3 cellular contexts compared by ENCODE assay signal in genomic region chr1:245155186-245156040, GRCh38.
TF ChIP-seq lines count a peak whose summit lies in the region.

No MANE protein-coding gene starts in this region.

TF ChIP-seq in HEK293, 187 proteins besides CTCF, POLR2A, EP300 and RAD21:
- TF ChIP-seq, protein P1, sequence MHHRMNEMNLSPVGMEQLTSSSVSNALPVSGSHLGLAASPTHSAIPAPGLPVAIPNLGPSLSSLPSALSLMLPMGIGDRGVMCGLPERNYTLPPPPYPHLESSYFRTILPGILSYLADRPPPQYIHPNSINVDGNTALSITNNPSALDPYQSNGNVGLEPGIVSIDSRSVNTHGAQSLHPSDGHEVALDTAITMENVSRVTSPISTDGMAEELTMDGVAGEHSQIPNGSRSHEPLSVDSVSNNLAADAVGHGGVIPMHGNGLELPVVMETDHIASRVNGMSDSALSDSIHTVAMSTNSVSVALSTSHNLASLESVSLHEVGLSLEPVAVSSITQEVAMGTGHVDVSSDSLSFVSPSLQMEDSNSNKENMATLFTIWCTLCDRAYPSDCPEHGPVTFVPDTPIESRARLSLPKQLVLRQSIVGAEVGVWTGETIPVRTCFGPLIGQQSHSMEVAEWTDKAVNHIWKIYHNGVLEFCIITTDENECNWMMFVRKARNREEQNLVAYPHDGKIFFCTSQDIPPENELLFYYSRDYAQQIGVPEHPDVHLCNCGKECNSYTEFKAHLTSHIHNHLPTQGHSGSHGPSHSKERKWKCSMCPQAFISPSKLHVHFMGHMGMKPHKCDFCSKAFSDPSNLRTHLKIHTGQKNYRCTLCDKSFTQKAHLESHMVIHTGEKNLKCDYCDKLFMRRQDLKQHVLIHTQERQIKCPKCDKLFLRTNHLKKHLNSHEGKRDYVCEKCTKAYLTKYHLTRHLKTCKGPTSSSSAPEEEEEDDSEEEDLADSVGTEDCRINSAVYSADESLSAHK (tag by site-specific recombination; IDR thresholded peaks at IDR 0.05): no peak
- TF ChIP-seq ZFP41 (tag by site-specific recombination; IDR thresholded peaks at IDR 0.05; ENCODE audit: borderline replicate concordance) (no peak), ZNF571 (tag by site-specific recombination; IDR thresholded peaks at IDR 0.05) (no peak), ZNF521 (tag by site-specific recombination; IDR thresholded peaks at IDR 0.05) (no peak), ZNF394 (tag by site-specific recombination; IDR thresholded peaks at IDR 0.05; ENCODE audit: borderline replicate concordance) (no peak), ZNF133 (tag by site-specific recombination; IDR thresholded peaks at IDR 0.05) (no peak), ZFHX2 (tag by site-specific recombination; conservative IDR thresholded peaks at IDR 0.05) (peak; percentile 37; the same call in 1 of the 2 replicates), ZNF239 (tag by site-specific recombination; IDR thresholded peaks at IDR 0.05) (no peak), ZNF701 (tag by site-specific recombination; IDR thresholded peaks at IDR 0.05) (no peak), ZNF292 (tag by site-specific recombination; IDR thresholded peaks at IDR 0.05; ENCODE audit: borderline replicate concordance, low read depth) (no peak), GLIS1 (tag by site-specific recombination; IDR thresholded peaks at IDR 0.05) (no peak), ZFP3 (tag by site-specific recombination; IDR thresholded peaks at IDR 0.05; ENCODE audit: low read depth) (no peak), GLIS2 (tag by site-specific recombination; IDR thresholded peaks at IDR 0.05) (no peak), OSR2 (tag by site-specific recombination; IDR thresholded peaks at IDR 0.05) (no peak), ZBTB20 (tag by site-specific recombination; IDR thresholded peaks at IDR 0.05) (peak; percentile 43; the same call in 1 of the 2 replicates), ZNF580 (tag by site-specific recombination; IDR thresholded peaks at IDR 0.05) (no peak), ZNF335 (tag by site-specific recombination; conservative IDR thresholded peaks at IDR 0.05) (peak; percentile 60; the same call in 1 of the 2 replicates)
- TF ChIP-seq, protein P2, sequence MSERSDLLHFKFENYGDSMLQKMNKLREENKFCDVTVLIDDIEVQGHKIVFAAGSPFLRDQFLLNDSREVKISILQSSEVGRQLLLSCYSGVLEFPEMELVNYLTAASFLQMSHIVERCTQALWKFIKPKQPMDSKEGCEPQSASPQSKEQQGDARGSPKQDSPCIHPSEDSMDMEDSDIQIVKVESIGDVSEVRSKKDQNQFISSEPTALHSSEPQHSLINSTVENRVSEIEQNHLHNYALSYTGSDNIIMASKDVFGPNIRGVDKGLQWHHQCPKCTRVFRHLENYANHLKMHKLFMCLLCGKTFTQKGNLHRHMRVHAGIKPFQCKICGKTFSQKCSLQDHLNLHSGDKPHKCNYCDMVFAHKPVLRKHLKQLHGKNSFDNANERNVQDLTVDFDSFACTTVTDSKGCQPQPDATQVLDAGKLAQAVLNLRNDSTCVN (tag by site-specific recombination; optimal IDR thresholded peaks at IDR 0.05): peak; percentile 51
TF ChIP-seq in HEK293: peak in this region for 4.

TF ChIP-seq in SK-N-SH treated with all-trans-retinoic acid at 6 μM for 48 hours, 23 proteins besides CTCF, POLR2A, EP300 and RAD21:
- TF ChIP-seq CSRNP3 (CRISPR knock-in tag; IDR thresholded peaks at IDR 0.05) (no peak), ZNF565 (CRISPR knock-in tag; conservative IDR thresholded peaks at IDR 0.05; ENCODE audit: low read depth) (no peak), RARB (CRISPR knock-in tag; IDR thresholded peaks at IDR 0.05) (no peak), ISL1 (CRISPR knock-in tag; IDR thresholded peaks at IDR 0.05) (no peak), OSR1 (CRISPR knock-in tag; IDR thresholded peaks at IDR 0.05) (no peak), SNAI2 (CRISPR knock-in tag; IDR thresholded peaks at IDR 0.05) (no peak), ZFP30 (CRISPR knock-in tag; IDR thresholded peaks at IDR 0.05) (no peak)
- TF ChIP-seq, protein P3, sequence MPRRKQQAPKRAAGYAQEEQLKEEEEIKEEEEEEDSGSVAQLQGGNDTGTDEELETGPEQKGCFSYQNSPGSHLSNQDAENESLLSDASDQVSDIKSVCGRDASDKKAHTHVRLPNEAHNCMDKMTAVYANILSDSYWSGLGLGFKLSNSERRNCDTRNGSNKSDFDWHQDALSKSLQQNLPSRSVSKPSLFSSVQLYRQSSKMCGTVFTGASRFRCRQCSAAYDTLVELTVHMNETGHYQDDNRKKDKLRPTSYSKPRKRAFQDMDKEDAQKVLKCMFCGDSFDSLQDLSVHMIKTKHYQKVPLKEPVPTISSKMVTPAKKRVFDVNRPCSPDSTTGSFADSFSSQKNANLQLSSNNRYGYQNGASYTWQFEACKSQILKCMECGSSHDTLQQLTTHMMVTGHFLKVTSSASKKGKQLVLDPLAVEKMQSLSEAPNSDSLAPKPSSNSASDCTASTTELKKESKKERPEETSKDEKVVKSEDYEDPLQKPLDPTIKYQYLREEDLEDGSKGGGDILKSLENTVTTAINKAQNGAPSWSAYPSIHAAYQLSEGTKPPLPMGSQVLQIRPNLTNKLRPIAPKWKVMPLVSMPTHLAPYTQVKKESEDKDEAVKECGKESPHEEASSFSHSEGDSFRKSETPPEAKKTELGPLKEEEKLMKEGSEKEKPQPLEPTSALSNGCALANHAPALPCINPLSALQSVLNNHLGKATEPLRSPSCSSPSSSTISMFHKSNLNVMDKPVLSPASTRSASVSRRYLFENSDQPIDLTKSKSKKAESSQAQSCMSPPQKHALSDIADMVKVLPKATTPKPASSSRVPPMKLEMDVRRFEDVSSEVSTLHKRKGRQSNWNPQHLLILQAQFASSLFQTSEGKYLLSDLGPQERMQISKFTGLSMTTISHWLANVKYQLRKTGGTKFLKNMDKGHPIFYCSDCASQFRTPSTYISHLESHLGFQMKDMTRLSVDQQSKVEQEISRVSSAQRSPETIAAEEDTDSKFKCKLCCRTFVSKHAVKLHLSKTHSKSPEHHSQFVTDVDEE (CRISPR knock-in tag; IDR thresholded peaks at IDR 0.05): no peak

TF ChIP-seq in endothelial cell of umbilical vein, 7 proteins besides CTCF, POLR2A, EP300 and RAD21 (continued from another document):
- peak; percentile 70 for TF ChIP-seq EZH2 (IDR thresholded peaks at IDR 0.05; ENCODE audit: borderline replicate concordance, low read depth, low read length, severe bottlenecking)
